ENCODE assay signal across 9 cellular contexts in the genomic region with DNA sequence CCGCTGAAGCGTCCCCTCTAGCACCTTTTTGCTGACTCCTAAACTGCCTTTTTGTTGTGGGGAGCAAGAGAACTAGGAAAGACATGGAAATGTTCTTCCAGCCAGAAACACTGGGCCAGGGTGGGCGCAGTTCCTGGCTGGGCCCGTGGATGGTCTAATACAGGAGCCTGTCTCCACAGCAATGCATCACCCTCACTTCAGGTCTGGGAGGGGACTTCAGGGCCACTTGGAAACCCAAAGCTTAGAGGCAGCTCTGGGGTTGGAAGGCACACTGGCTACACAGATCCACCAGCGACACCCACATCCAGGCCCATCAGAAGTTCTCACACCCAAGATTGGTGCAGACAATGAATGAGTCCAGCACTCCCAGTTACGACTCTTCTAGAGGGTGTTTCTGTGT.
DNase-seq lines count a peak whose midpoint lies in the region; ATAC-seq and TF ChIP-seq lines count a peak whose summit lies in the region.
"Had no signal": no experiment of that assay in that cellular context is flagged by ENCODE, and none has a peak within 500 bp of the region (broad histone marks: within the 10 kb centered on the region; RNA-seq: fewer than 3 reads in every experiment).

No MANE protein-coding gene starts in this region.

- no peaks in the 10 kb centered on the region for H3K9me3 Mint-ChIP-seq in activated CD4-positive, alpha-beta T cell treated with anti-CD3 and anti-CD28 coated beads, Interleukin-2, amount 10 ng/mL, durations not matched to agents 7 days and 5 days
- no peaks in the 10 kb centered on the region for H3K9me3 Mint-ChIP-seq in memory B cell

- 91 to 99% methylated on average over 6 of the region's 6 CpGs for WGBS in thyroid gland, 2 donors

- H3K27ac Mint-ChIP-seq in activated CD4-positive, alpha-beta T cell treated with anti-CD3 and anti-CD28 coated beads, Interleukin-2, amount 10 ng/mL, durations not matched to agents 7 days and 5 days, result peak overlapping the region; percentile 91
- H3K27ac Mint-ChIP-seq in memory B cell, result peak overlapping the region; percentile 94

- intact Hi-C loops in ascending aorta (cut with DNase I), result loop anchor here (1.0 to 10.0 kb wide), 4 partner anchors 30 to 412 kb away; no protein-coding TSS in a partner anchor
- intact Hi-C loops in thyroid gland (cut with DNase I), result no loop called here

- no peaks in the 10 kb centered on the region for H3K27me3 ChIP-seq in ascending aorta
- H3K27me3 ChIP-seq in thyroid gland, result no peaks in the 10 kb centered on the region

- no peak for TF ChIP-seq CTCF in ascending aorta (IDR thresholded peaks at IDR 0.05)
- TF ChIP-seq CTCF in thyroid gland (IDR thresholded peaks at IDR 0.05), result no peak

- H3K9me3 ChIP-seq in ascending aorta, result no peaks in the 10 kb centered on the region
- H3K9me3 ChIP-seq in thyroid gland, result no peaks in the 10 kb centered on the region

- H3K36me3 Mint-ChIP-seq in activated CD4-positive, alpha-beta T cell treated with anti-CD3 and anti-CD28 coated beads, Interleukin-2, amount 10 ng/mL, durations not matched to agents 7 days and 5 days (ENCODE audit: low read depth), result peaks cover 98% of the 10 kb centered on the region
- H3K36me3 Mint-ChIP-seq in memory B cell, result peaks cover 48% of the 10 kb centered on the region

- peak overlapping the region; percentile 55 for H3K4me3 Mint-ChIP-seq in activated CD4-positive, alpha-beta T cell treated with anti-CD3 and anti-CD28 coated beads, Interleukin-2, amount 10 ng/mL, durations not matched to agents 7 days and 5 days
- no peak overlapping the region for H3K4me3 Mint-ChIP-seq in memory B cell

- no peak for ATAC-seq in memory B cell (ENCODE audit: low read depth)
- ATAC-seq in GM18502 (IDR thresholded peaks at IDR 0.05; ENCODE audit: poor library complexity, unreplicated experiment), result no peak
- no peak for ATAC-seq in GM18907 (IDR thresholded peaks at IDR 0.05; ENCODE audit: unreplicated experiment)

- POLR2A ChIA-PET in activated CD4-positive, alpha-beta T cell treated with anti-CD3 and anti-CD28 coated beads, Interleukin-2, amount 10 ng/mL, durations not matched to agents 7 days and 5 days (lab: Charles Lee), result no interaction called here

- no peak for TF ChIP-seq POLR2A in thyroid gland (IDR thresholded peaks at IDR 0.05)

- peaks cover 97% of the 10 kb centered on the region for H3K4me1 Mint-ChIP-seq in activated CD4-positive, alpha-beta T cell treated with anti-CD3 and anti-CD28 coated beads, Interleukin-2, amount 10 ng/mL, durations not matched to agents 7 days and 5 days
- H3K4me1 Mint-ChIP-seq in memory B cell, result peaks cover 69% of the 10 kb centered on the region

- no peaks in the 10 kb centered on the region for H3K27me3 Mint-ChIP-seq in activated CD4-positive, alpha-beta T cell treated with anti-CD3 and anti-CD28 coated beads, Interleukin-2, amount 10 ng/mL, durations not matched to agents 7 days and 5 days
- H3K27me3 Mint-ChIP-seq in memory B cell, result no peaks in the 10 kb centered on the region

- H3K36me3 ChIP-seq in ascending aorta (peaks cover 6 to 9% of the 10 kb centered on the region in 2 donors), thyroid gland (peaks cover 3 to 4% of the 10 kb centered on the region in 2 donors)

- peaks cover 11 to 45% of the 10 kb centered on the region in 2 donors for H3K4me1 ChIP-seq in ascending aorta
- H3K4me1 ChIP-seq in thyroid gland, result peaks cover 13 to 55% of the 10 kb centered on the region in 2 donors

- H3K27ac ChIP-seq in ascending aorta, result peak overlapping the region; percentile 82 to 85
- H3K27ac ChIP-seq in thyroid gland, result peak overlapping the region in 2 of 3 donors; percentile 32 to 67

- CTCF ChIA-PET in activated CD4-positive, alpha-beta T cell treated with anti-CD3 and anti-CD28 coated beads, Interleukin-2, amount 10 ng/mL, durations not matched to agents 7 days and 5 days (lab: Charles Lee), result interaction anchor here (0.9 to 1.9 kb wide), 4 partner anchors 9 to 176 kb away, joined by 3 to 7 read pairs (median 6); no protein-coding TSS in a partner anchor

- DNase-seq in activated CD4-positive, alpha-beta T cell treated with anti-CD3 and anti-CD28 coated beads, Interleukin-2, amount 10 ng/mL, durations not matched to agents 7 days and 5 days, result peak; percentile 9
- no peak for DNase-seq in activated CD4-positive, alpha-beta T cell treated with anti-CD3 and anti-CD28 coated beads for 1 hour
- DNase-seq in ascending aorta (ENCODE audit: low spot score in 2 of 2) (no peak), memory B cell (ENCODE audit: low spot score in 2 of 2) (no peak), thyroid gland (no peak), COLO668 (lab: John Stamatoyannopoulos, UW; ENCODE audit: unreplicated experiment) (no peak)
- DNase-seq: NCI-H2029 treated with DMSO at 0.1 percent for 48 hours had no signal

- no peak overlapping the region for H3K4me3 ChIP-seq in ascending aorta
- no peak overlapping the region for H3K4me3 ChIP-seq in thyroid gland (replicated peaks in 1 of 3)
